ENCODE assay signal across 8 cellular contexts in the genomic region with DNA sequence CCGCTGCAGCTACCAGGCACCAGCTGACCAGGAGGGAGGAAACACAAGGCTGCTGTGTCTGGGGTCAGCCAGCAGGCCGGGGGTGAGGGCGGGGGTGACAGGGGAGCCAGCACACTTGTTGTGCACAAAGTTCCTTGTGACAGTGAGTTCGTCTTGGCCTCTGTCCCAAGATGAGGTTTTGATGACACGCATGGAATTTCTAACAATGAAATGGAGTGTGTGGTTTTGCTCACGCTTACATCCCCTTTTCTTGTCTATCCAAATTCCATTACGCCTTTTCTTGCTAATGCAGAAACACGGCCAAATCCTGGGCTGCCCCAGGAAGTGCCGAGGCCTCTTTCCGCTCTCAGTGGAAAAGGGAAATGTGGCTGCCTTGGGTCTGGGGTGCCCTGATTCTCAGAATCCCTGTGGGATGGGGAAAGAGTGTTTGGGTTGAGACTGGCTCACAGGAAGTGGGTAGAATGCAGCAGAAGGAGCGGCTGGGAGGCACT.
DNase-seq lines count a peak whose midpoint lies in the region; ATAC-seq and TF ChIP-seq lines count a peak whose summit lies in the region.

No MANE protein-coding gene starts in this region.

- TF ChIP-seq CTCF in progenitor cell of endocrine pancreas (IDR thresholded peaks at IDR 0.05; ENCODE audit: unreplicated experiment) = no peak

- no peaks in the 10 kb centered on the region for H3K36me3 Mint-ChIP-seq in progenitor cell of endocrine pancreas (ENCODE audit: insufficient read depth)

- peaks cover 8% of the 10 kb centered on the region for H3K4me1 Mint-ChIP-seq in progenitor cell of endocrine pancreas (ENCODE audit: low read depth)

- H3K27me3 Mint-ChIP-seq in progenitor cell of endocrine pancreas = peaks cover 2% of the 10 kb centered on the region

- peak; percentile 53 for DNase-seq in HK-2 (ENCODE audit: unreplicated experiment)
- peak in 52 of 56 donors; percentile 22 to 92 (median 72) for DNase-seq in amygdala (lab: John Stamatoyannopoulos, UW)
- DNase-seq in iris pigment epithelial cell (ENCODE audit: low read depth) = peak; percentile 95
- peak; percentile 89 for DNase-seq in stromal cell of bone marrow (ENCODE audit: low read depth)
- DNase-seq in progenitor cell of endocrine pancreas (ENCODE audit: low spot score, unreplicated experiment) = no peak

- H3K27ac Mint-ChIP-seq in progenitor cell of endocrine pancreas = no peak overlapping the region

- no peak overlapping the region for H3K4me3 Mint-ChIP-seq in progenitor cell of endocrine pancreas (ENCODE audit: low read depth)

- H3K9me3 Mint-ChIP-seq in progenitor cell of endocrine pancreas (ENCODE audit: low read depth) = no peaks in the 10 kb centered on the region

- ATAC-seq in GM21717 (IDR thresholded peaks at IDR 0.05; ENCODE audit: unreplicated experiment) = no peak
- no peak for ATAC-seq in GM19395 (IDR thresholded peaks at IDR 0.05; ENCODE audit: unreplicated experiment)
- no peak for ATAC-seq in HG03457 (IDR thresholded peaks at IDR 0.05; ENCODE audit: unreplicated experiment)
